In the genomic region with DNA sequence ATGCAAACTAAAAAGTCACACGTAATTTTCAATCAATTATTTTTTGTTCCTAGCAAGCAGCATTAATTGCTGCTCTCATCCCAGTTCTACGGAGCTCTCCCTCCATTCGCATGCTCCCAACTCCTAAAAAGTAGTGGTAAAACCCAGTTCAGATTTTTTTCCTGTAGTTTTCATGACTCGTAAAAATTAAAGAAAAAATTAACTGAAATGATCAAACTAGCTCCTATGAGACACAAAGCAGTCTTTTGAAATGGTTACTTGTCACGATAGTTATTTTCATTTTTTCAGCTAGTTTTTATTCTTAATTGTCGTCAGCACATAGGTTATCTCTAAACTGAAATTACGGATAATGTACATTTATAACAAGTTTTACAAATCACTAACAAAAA, we compare ENCODE assay signal across 8 cellular contexts. TPM values are rescaled to one million over a fixed set of nuclear protein-coding genes. Genes with fewer than 3 reads are reported as not detected.
DNase-seq lines count a peak whose midpoint lies in the region; ATAC-seq, FAIRE-seq and TF ChIP-seq lines count a peak whose summit lies in the region.

No MANE protein-coding gene starts in this region.

- peak overlapping the region; percentile 98 for H3K9ac ChIP-seq in KMS-11

- H4K20me1 ChIP-seq in KMS-11 (ENCODE audit: insufficient read depth) = peaks cover 67% of the 10 kb centered on the region

- no peaks in the 10 kb centered on the region for H3K27me3 Mint-ChIP-seq in naive B cell

- TF ChIP-seq CTCF in AG10803 (conservative IDR thresholded peaks at IDR 0.05; ENCODE audit: low read length) = no peak; the same call in 1 of the 2 replicates
- no peak for TF ChIP-seq CTCF in KMS-11 (conservative IDR thresholded peaks at IDR 0.05; ENCODE audit: low read depth, low read length)

- ATAC-seq in naive B cell (ENCODE audit: low read depth in 2 of 2) = no peak
- no peak for ATAC-seq in GM21737 (IDR thresholded peaks at IDR 0.05; ENCODE audit: unreplicated experiment)
- no peak for ATAC-seq in HG03175 (IDR thresholded peaks at IDR 0.05; ENCODE audit: unreplicated experiment)

- peaks cover 42% of the 10 kb centered on the region for H3K4me1 ChIP-seq in KMS-11 (ENCODE audit: low read depth, poor library complexity, severe bottlenecking)

- H3K27me3 ChIP-seq in KMS-11 (ENCODE audit: insufficient read depth, low read depth) = no peaks in the 10 kb centered on the region

- H3K27ac Mint-ChIP-seq in naive B cell = peak overlapping the region; percentile 93 to 100 (median 100)

- no peak for FAIRE-seq in urothelium cell line (lab: Jason Lieb, UNC)

- H3K4me3 Mint-ChIP-seq in naive B cell = peak overlapping the region; percentile 97 to 100 (median 100)

- peaks cover 89% of the 10 kb centered on the region for H3K79me2 ChIP-seq in KMS-11 (ENCODE audit: insufficient read depth, low read depth)

- peaks cover 0 to 4% (median 0%) of the 10 kb centered on the region in 7 donors for H3K9me3 Mint-ChIP-seq in naive B cell

- DNase-seq in AG10803 (ENCODE audit: low read depth) = no peak
- DNase-seq in naive B cell = no peak
- no peak for DNase-seq in urothelium cell line (ENCODE audit: low spot score)
- no peak for DNase-seq in DMS 273 (lab: John Stamatoyannopoulos, UW; ENCODE audit: unreplicated experiment)

- H3K27ac ChIP-seq in KMS-11 (peak overlapping the region; percentile 94), cingulate gyrus (ENCODE audit: low read depth, low read length) (peak overlapping the region; percentile 100)

- H3K36me3 Mint-ChIP-seq in naive B cell = peaks cover 43 to 48% of the 10 kb centered on the region in 2 donors

- peak overlapping the region; percentile 95 for H3K4me3 ChIP-seq in AG10803 (ENCODE audit: low read length)
- H3K4me3 ChIP-seq in KMS-11 (IDR thresholded peaks at IDR 0.05; ENCODE audit: insufficient read depth, low read depth, low read length) = no peak overlapping the region

- peaks cover 54% of the 10 kb centered on the region for H3K36me3 ChIP-seq in KMS-11 (ENCODE audit: insufficient read depth)

- peaks cover 45 to 64% (median 51%) of the 10 kb centered on the region in 3 donors for H3K4me1 Mint-ChIP-seq in naive B cell

- peak overlapping the region; percentile 82 for H3K4me2 ChIP-seq in KMS-11

- H2AFZ ChIP-seq in KMS-11 (ENCODE audit: low read depth) = no peak overlapping the region

RNA-seq across cellular contexts. Expression of a gene that starts 1.8 kb away (rescaled TPM):
- polyA plus RNA-seq in naive B cell (ENCODE audit: low read depth in 6 of 6) = 100 to 1,000 TPM; 585 to 820 (median 621) TPM

RNA-seq across cellular contexts. Expression of a gene that starts 2.8 kb away (rescaled TPM):
- 100 to 1,000 TPM in 2 of 6 donors, 10 to 100 TPM in 4; 83.0 to 153 (median 94.2) TPM for polyA plus RNA-seq in naive B cell (ENCODE audit: low read depth in 6 of 6)

RNA-seq across cellular contexts. Expression of a gene that starts 46.8 kb away (rescaled TPM):
- 1 to 10 TPM in 5 of 6 donors, under 1 TPM in 1; 0.93 to 4.1 (median 2.4) TPM for polyA plus RNA-seq in naive B cell (ENCODE audit: low read depth in 6 of 6)
